In genomic region chr19:45717983-45718650, GRCh38 we compare ENCODE assay signal across 6 cellular contexts. TPM values are rescaled to one million over a fixed set of nuclear protein-coding genes. Genes with fewer than 3 reads are reported as not detected.
DNase-seq lines count a peak whose midpoint lies in the region; ATAC-seq and TF ChIP-seq lines count a peak whose summit lies in the region.

No MANE protein-coding gene starts in this region.

- ATAC-seq in stimulated activated naive CD8-positive, alpha-beta T cell treated with anti-CD3 and anti-CD28 coated beads, Interleukin-15, amount 100 ng/mL, for 72 hours = no peak

- H3K79me2 ChIP-seq in PC-9 (ENCODE audit: low read depth) = peaks cover 84% of the 10 kb centered on the region
- peaks cover 23% of the 10 kb centered on the region for H3K79me2 ChIP-seq in fibroblast of lung (ENCODE audit: control insufficient read depth, insufficient read depth, low read length)

- H3K4me1 ChIP-seq in PC-9 (replicated peaks; ENCODE audit: insufficient read depth) (peaks cover 41% of the 10 kb centered on the region), fibroblast of lung (ENCODE audit: control insufficient read depth, extremely low read depth, insufficient read depth, low read length) (peaks cover 8% of the 10 kb centered on the region)

- H3K4me3 ChIP-seq in PC-9 = peak overlapping the region; percentile 52; the same call in 1 of the 2 replicates
- peak overlapping the region; percentile 39 to 97 (median 51) for H3K4me3 ChIP-seq in fibroblast of lung (replicated peaks in 1 of 4; ENCODE audit: control extremely low read depth in 1 of 4, insufficient read depth in 1 of 4, low read depth in 3 of 4, low read length in 4 of 4)

- H2AFZ ChIP-seq in PC-9 (peak overlapping the region; percentile 34; the same call in 1 of the 2 replicates), fibroblast of lung (ENCODE audit: low read length) (no peak overlapping the region)

- H3K36me3 ChIP-seq in PC-9 (ENCODE audit: low read depth) = peaks cover 15% of the 10 kb centered on the region; the same call in 1 of the 2 replicates
- peaks cover 4% of the 10 kb centered on the region for H3K36me3 ChIP-seq in fibroblast of lung (ENCODE audit: control insufficient read depth, insufficient read depth, low read length)

- H3K9me2 ChIP-seq in PC-9 (ENCODE audit: insufficient read depth) = no peaks in the 10 kb centered on the region

- BruUV-seq in PC-9 (replicated peaks; lab: Mats Ljungman, UMichigan) = TSS peak; percentile 96

- POLR2A ChIA-PET in PC-9 (lab: Charles Lee; ENCODE audit: unreplicated experiment) = interaction anchor here (0.6 to 1.2 kb wide), 8 partner anchors 11 to 828 kb away, joined by 3 to 16 read pairs (median 4); no protein-coding TSS in a partner anchor

- no peaks in the 10 kb centered on the region for H3K9me3 Mint-ChIP-seq in stimulated activated naive CD8-positive, alpha-beta T cell treated with anti-CD3 and anti-CD28 coated beads, Interleukin-15, amount 100 ng/mL, for 72 hours

- TF ChIP-seq CTCF in PC-9 (conservative IDR thresholded peaks at IDR 0.05) (no peak), fibroblast of lung (conservative IDR thresholded peaks at IDR 0.05 in 1 of 2, IDR thresholded peaks at IDR 0.05 in 1 of 2; ENCODE audit: low read depth in 1 of 2, low read length in 2 of 2) (no peak)

- intact Hi-C loops in PC-9 (cut with micrococcal nuclease; ENCODE audit: unreplicated experiment) = loop anchor here (1.0 kb wide), 1 partner anchor 51 kb away; the partner anchor contains the start of gene SIX5

- peak overlapping the region; percentile 59 for H3K9ac ChIP-seq in fibroblast of lung (ENCODE audit: insufficient read depth, low read length)

- DNase-seq in PC-9 (no peak), fibroblast of lung (ENCODE audit: low read depth in 2 of 2) (no peak), NCI-H146 treated with DMSO at 0.1 percent for 48 hours (lab: John Stamatoyannopoulos, UW; ENCODE audit: unreplicated experiment) (no peak), GM19238 (ENCODE audit: insufficient read length, low spot score) (no peak), retina (no peak)
- no peak for DNase-seq in stimulated activated naive CD8-positive, alpha-beta T cell treated with anti-CD3 and anti-CD28 coated beads, Interleukin-15, amount 100 ng/mL, for 72 hours

- no peaks in the 10 kb centered on the region for H3K27me3 ChIP-seq in PC-9 (ENCODE audit: insufficient read depth, low read depth)
- no peaks in the 10 kb centered on the region for H3K27me3 ChIP-seq in fibroblast of lung (ENCODE audit: control insufficient read depth, insufficient read depth, low read length)

- 0 out of 2 replicates have a peak, but pooled peaks cover 4% of the 10 kb centered on the region for H4K20me1 ChIP-seq in PC-9 (ENCODE audit: insufficient read depth)
- H4K20me1 ChIP-seq in fibroblast of lung (ENCODE audit: control insufficient read depth, extremely low read depth, insufficient read depth, low read length) = no peaks in the 10 kb centered on the region

- CTCF ChIA-PET in PC-9 (lab: Charles Lee) = no interaction called here

- peak overlapping the region; percentile 36 to 88 for H3K27ac Mint-ChIP-seq in stimulated activated naive CD8-positive, alpha-beta T cell treated with anti-CD3 and anti-CD28 coated beads, Interleukin-15, amount 100 ng/mL, for 72 hours

- peak overlapping the region; percentile 99 for H3K4me3 Mint-ChIP-seq in stimulated activated naive CD8-positive, alpha-beta T cell treated with anti-CD3 and anti-CD28 coated beads, Interleukin-15, amount 100 ng/mL, for 72 hours

- H3K4me1 Mint-ChIP-seq in stimulated activated naive CD8-positive, alpha-beta T cell treated with anti-CD3 and anti-CD28 coated beads, Interleukin-15, amount 100 ng/mL, for 72 hours = peaks cover 61% of the 10 kb centered on the region

- H3K4me2 ChIP-seq in PC-9 (peak overlapping the region; percentile 73), fibroblast of lung (ENCODE audit: extremely low read depth, insufficient read depth, low read length) (peak overlapping the region; percentile 94)

- H3F3A ChIP-seq in PC-9 (ENCODE audit: insufficient read depth, low read depth) = peaks cover 34% of the 10 kb centered on the region

- H3K9me3 ChIP-seq in PC-9 (ENCODE audit: insufficient read depth, low read depth) = no peaks in the 10 kb centered on the region; the same call in 1 of the 2 replicates
- no peaks in the 10 kb centered on the region for H3K9me3 ChIP-seq in fibroblast of lung (ENCODE audit: control insufficient read depth, insufficient read depth, low read depth, low read length)

- H3K27me3 Mint-ChIP-seq in stimulated activated naive CD8-positive, alpha-beta T cell treated with anti-CD3 and anti-CD28 coated beads, Interleukin-15, amount 100 ng/mL, for 72 hours = no peaks in the 10 kb centered on the region

- peak overlapping the region; percentile 70 for H3K27ac ChIP-seq in PC-9
- peak overlapping the region; percentile 86 for H3K27ac ChIP-seq in fibroblast of lung (ENCODE audit: insufficient read depth, low read length)

RNA-seq across cellular contexts. Expression of gene FBXO46, which starts 12.6 kb away (rescaled TPM):
- total RNA-seq in PC-9 (2021) = 33.3 and 45.5 TPM in 2 replicates
- total RNA-seq in fibroblast of lung = 3.1 and 3.3 TPM in 2 replicates
- 1.6 and 2.0 TPM in 2 replicates for polyA plus RNA-seq in fibroblast of lung
- polyA plus RNA-seq in fibroblast of lung (2012) = 4.3 and 4.5 TPM in 2 replicates
- 1.3 and 1.6 TPM in 2 replicates for polyA minus RNA-seq in fibroblast of lung (ENCODE audit: low replicate concordance)

RNA-seq across cellular contexts. Expression of gene MEIOSIN, which starts 15.1 kb away (rescaled TPM):
- total RNA-seq in PC-9 (2021) = not detected in 2 replicates
- not detected in 2 replicates for total RNA-seq in fibroblast of lung
- not detected in 2 replicates for polyA plus RNA-seq in fibroblast of lung
- not detected in 2 replicates for polyA plus RNA-seq in fibroblast of lung (2012)
- polyA minus RNA-seq in fibroblast of lung (ENCODE audit: low replicate concordance) = not detected in 2 replicates

RNA-seq across cellular contexts. Expression of gene QPCTL, which starts 25.7 kb away (rescaled TPM):
- 27.6 and 42.8 TPM in 2 replicates for total RNA-seq in PC-9 (2021)
- total RNA-seq in fibroblast of lung = 4.9 and 9.4 TPM in 2 replicates
- 4.6 and 5.8 TPM in 2 replicates for polyA plus RNA-seq in fibroblast of lung
- 8.9 and 9.8 TPM in 2 replicates for polyA plus RNA-seq in fibroblast of lung (2012)
- 21.3 and 34.2 TPM in 2 replicates for polyA minus RNA-seq in fibroblast of lung (ENCODE audit: low replicate concordance)

RNA-seq across cellular contexts. Expression of gene SNRPD2, which starts 26.4 kb away (rescaled TPM):
- total RNA-seq in PC-9 (2021) (718 and 740 TPM in 2 replicates), fibroblast of lung (361 and 362 TPM in 2 replicates)
- 440 and 635 TPM in 2 replicates for polyA plus RNA-seq in fibroblast of lung
- polyA plus RNA-seq in fibroblast of lung (2012) = 700 and 741 TPM in 2 replicates
- polyA minus RNA-seq in fibroblast of lung (ENCODE audit: low replicate concordance) = 180 and 223 TPM in 2 replicates

RNA-seq across cellular contexts. Expression of gene GIPR, which starts 50.1 kb away (rescaled TPM):
- total RNA-seq in PC-9 (2021) = 5.8 and 6.7 TPM in 2 replicates
- total RNA-seq in fibroblast of lung = not detected in 2 replicates
- polyA plus RNA-seq in fibroblast of lung = 0.05 and 0.25 TPM in 2 replicates
- 0.05 and 0.15 TPM in 2 replicates for polyA plus RNA-seq in fibroblast of lung (2012)
- polyA minus RNA-seq in fibroblast of lung (ENCODE audit: low replicate concordance) = not detected in 2 replicates
